9 cellular contexts compared by ENCODE assay signal in genomic region chr14:100214768-100215079, GRCh38. TPM values are rescaled to one million over a fixed set of nuclear protein-coding genes. Genes with fewer than 3 reads are reported as not detected.
DNase-seq lines count a peak whose midpoint lies in the region; ATAC-seq and TF ChIP-seq lines count a peak whose summit lies in the region.
"Had no signal": no experiment of that assay in that cellular context is flagged by ENCODE, and none has a peak within 500 bp of the region (broad histone marks: within the 10 kb centered on the region; RNA-seq: fewer than 3 reads in every experiment).

No MANE protein-coding gene starts in this region.

- no peaks in the 10 kb centered on the region for H3K9me3 ChIP-seq in Panc1 (ENCODE audit: control insufficient read depth, insufficient read depth, low read depth, low read length)
- H3K9me3 ChIP-seq in esophagus squamous epithelium = no peaks in the 10 kb centered on the region

- POLR2A ChIA-PET in Panc1 (lab: Charles Lee) = interaction anchor here (0.6 kb wide), 1 partner anchor 134 kb away, joined by 3 read pairs; no protein-coding TSS in a partner anchor

- no TSS peak for BruUV-seq in Panc1 (replicated peaks; lab: Mats Ljungman, UMichigan)

- WGBS in esophagus squamous epithelium, 2 donors = 33 to 67% methylated on average over 2 to 8 of the region's 12 CpGs

- H3K36me3 ChIP-seq in Panc1 (ENCODE audit: control insufficient read depth, insufficient read depth, low read length) (no peaks in the 10 kb centered on the region), esophagus squamous epithelium (no peaks in the 10 kb centered on the region)

- ATAC-seq in GM19455 (IDR thresholded peaks at IDR 0.05; ENCODE audit: unreplicated experiment) = peak; percentile 17
- ATAC-seq in Panc1 = no peak
- ATAC-seq in left lobe of liver = no peak

- TF ChIP-seq CTCF in Panc1 (IDR thresholded peaks at IDR 0.05) = no peak
- no peak for TF ChIP-seq CTCF in esophagus squamous epithelium (IDR thresholded peaks at IDR 0.05)

- CTCF ChIA-PET in Panc1 (lab: Charles Lee) = no interaction called here

- intact Hi-C loops in Panc1 (cut with micrococcal nuclease; ENCODE audit: unreplicated experiment) (no loop called here), esophagus squamous epithelium (cut with DNase I) (no loop called here)

- H3K4me3 ChIP-seq in Panc1 (ENCODE audit: low read depth in 2 of 2, low read length in 2 of 2) = peak overlapping the region; percentile 66 to 69
- peak overlapping the region; percentile 66 to 92 (median 83) for H3K4me3 ChIP-seq in esophagus squamous epithelium
- peak overlapping the region; percentile 69 for H3K4me3 ChIP-seq in skeletal muscle cell (ENCODE audit: low read depth, low read length)

- DNase-seq in Panc1 (ENCODE audit: low read depth, low spot score) (no peak), esophagus squamous epithelium (lab: John Stamatoyannopoulos, UW) (no peak), skeletal muscle cell (ENCODE audit: low read depth) (no peak), dermis blood vessel endothelial cell (no peak), H4 (ENCODE audit: low spot score) (no peak), kidney glomerular epithelial cell (lab: John Stamatoyannopoulos, UW) (no peak), left lobe of liver (ENCODE audit: low spot score) (no peak)
- DNase-seq: cortex of kidney had no signal

- in situ Hi-C loops in Panc1 (cut with HindIII; ENCODE audit: low pct_unique_long_range_greater_than_20kb, low sequenced_read_pairs) = no loop called here

- peaks cover 22% of the 10 kb centered on the region for H3K4me1 ChIP-seq in Panc1 (ENCODE audit: control insufficient read depth, insufficient read depth, low read length)
- H3K4me1 ChIP-seq in esophagus squamous epithelium = peaks cover 5 to 26% (median 12%) of the 10 kb centered on the region in 3 donors

- no peak for TF ChIP-seq POLR2A in esophagus squamous epithelium (IDR thresholded peaks at IDR 0.05)

- H3K27me3 ChIP-seq in Panc1 (ENCODE audit: control insufficient read depth, insufficient read depth, low read length) (no peaks in the 10 kb centered on the region), esophagus squamous epithelium (no peaks in the 10 kb centered on the region)

- H3K27ac ChIP-seq in Panc1 (ENCODE audit: low read length) (peak overlapping the region; percentile 84), esophagus squamous epithelium (peak overlapping the region; percentile 90 to 100 (median 97))

RNA-seq across cellular contexts. Expression of gene YY1, which starts 24.2 kb away (rescaled TPM):
- 71.3 TPM for total RNA-seq in Panc1 (2021; ENCODE audit: unreplicated experiment)
- polyA plus RNA-seq in Panc1 (2012; ENCODE audit: insufficient read length) = 39.7 TPM
- 10 to 100 TPM; 30.6 to 46.5 (median 33.5) TPM for total RNA-seq in esophagus squamous epithelium
- 55.1 and 63.1 TPM in 2 replicates for total RNA-seq in dermis blood vessel endothelial cell
- total RNA-seq in H4 (2014; rRNA removed; shearing (Covaris generic)) = 32.3 and 44.7 TPM in 2 replicates
- total RNA-seq in left lobe of liver = 34.2 TPM

RNA-seq across cellular contexts. Expression of gene DEGS2, which starts 55.3 kb away (rescaled TPM):
- total RNA-seq in Panc1 (2021; ENCODE audit: unreplicated experiment) (4.9 TPM), esophagus squamous epithelium (100 to 1,000 TPM in 1 of 4 donors, 10 to 100 TPM in 3; 23.8 to 116 (median 27.3) TPM), dermis blood vessel endothelial cell (0.68 and 2.0 TPM in 2 replicates), left lobe of liver (0.93 TPM)
- polyA plus RNA-seq in Panc1 (2012; ENCODE audit: insufficient read length) = 10.8 TPM
- 0.02 and 0.27 TPM in 2 replicates for total RNA-seq in H4 (2014; rRNA removed; shearing (Covaris generic))
